ENCODE assay signal across 26 cellular contexts in the genomic region with DNA sequence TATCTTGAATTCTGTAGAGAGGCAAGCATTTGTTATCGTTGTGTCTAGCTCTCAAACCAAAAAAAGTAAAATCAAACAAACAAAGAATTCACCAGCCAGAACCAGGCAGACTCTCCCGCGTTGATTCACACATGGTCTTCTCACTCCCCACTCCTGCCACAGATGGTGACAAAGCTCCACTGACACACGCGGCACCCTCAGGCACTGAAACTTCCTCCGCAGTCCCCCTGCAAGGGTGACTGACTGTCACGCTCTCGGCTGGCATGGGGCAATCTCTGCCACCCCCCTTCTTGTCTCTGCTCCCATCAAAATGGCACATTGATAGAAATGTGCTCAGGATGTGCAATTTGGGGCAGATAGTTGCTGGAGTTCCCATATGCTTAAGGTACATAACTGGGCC.
DNase-seq lines count a peak whose midpoint lies in the region; ATAC-seq and TF ChIP-seq lines count a peak whose summit lies in the region.
"Had no signal": no experiment of that assay in that cellular context is flagged by ENCODE, and none has a peak within 500 bp of the region (broad histone marks: within the 10 kb centered on the region; RNA-seq: fewer than 3 reads in every experiment).

No MANE protein-coding gene starts in this region.

- 58% methylated on average over 8 of the region's 8 CpGs for WGBS in right cardiac atrium

- POLR2A ChIA-PET in T-cell (lab: Charles Lee), result no interaction called here

- intact Hi-C loops in Right ventricle myocardium inferior (cut with DNase I), result no loop called here
- intact Hi-C loops in cardiac septum (cut with DNase I), result no loop called here
- intact Hi-C loops in Right ventricle myocardium superior (cut with DNase I), result no loop called here
- intact Hi-C loops in right cardiac atrium (cut with DNase I), result no loop called here
- intact Hi-C loops in gastrocnemius medialis (cut with DNase I; ENCODE audit: low total_unique reads), result no loop called here

- H3K27ac Mint-ChIP-seq in T-cell, result no peak overlapping the region
- H3K27ac Mint-ChIP-seq: CD8-positive, alpha-beta memory T cell; HFFc6; IgD-negative memory B cell had no signal

- peaks cover 5 to 8% of the 10 kb centered on the region in 2 donors for H3K27me3 Mint-ChIP-seq in T-cell
- H3K27me3 Mint-ChIP-seq: IgD-negative memory B cell had no signal

- no peak overlapping the region for H3K4me3 ChIP-seq in right cardiac atrium (ENCODE audit: low read length)
- peak overlapping the region in 3 of 4 donors; percentile 21 to 29 (median 27) for H3K4me3 ChIP-seq in gastrocnemius medialis
- H3K4me3 ChIP-seq: HAP-1, SK-N-MC had no signal

- in situ Hi-C loops in gastrocnemius medialis (cut with MboI; ENCODE audit: low sequenced_read_pairs in 4 of 4), result no loop called here

- no peaks in the 10 kb centered on the region for H3K4me1 Mint-ChIP-seq in T-cell
- H3K4me1 Mint-ChIP-seq: CD14-positive monocyte; CD8-positive, alpha-beta memory T cell had no signal

- H3K27me3 ChIP-seq in right cardiac atrium (ENCODE audit: control insufficient read depth, insufficient read depth) (no peaks in the 10 kb centered on the region), gastrocnemius medialis (no peaks in the 10 kb centered on the region)
- H3K27me3 ChIP-seq: BE2C had no signal

- no peaks in the 10 kb centered on the region for H3K4me1 ChIP-seq in right cardiac atrium (ENCODE audit: control insufficient read depth, insufficient read depth, low read length)
- H3K4me1 ChIP-seq in gastrocnemius medialis, result peaks cover 4 to 11% of the 10 kb centered on the region in 2 donors
- H3K4me1 ChIP-seq: BE2C, HAP-1 had no signal

- ATAC-seq in Right ventricle myocardium inferior (peak; percentile 32), Right ventricle myocardium superior (ENCODE audit: poor library complexity) (peak; percentile 52), right cardiac atrium (peak; percentile 65 to 72), gastrocnemius medialis (peak in 1 of 2 donors; percentile 41), T-cell (replicated peaks in 1 of 4) (no peak)

- TF ChIP-seq CTCF in gastrocnemius medialis (IDR thresholded peaks at IDR 0.05 in 4 of 5, conservative IDR thresholded peaks at IDR 0.05 in 1 of 5), result no peak

- H3K36me3 ChIP-seq in gastrocnemius medialis, result no peaks in the 10 kb centered on the region
- H3K36me3 ChIP-seq: BE2C, HAP-1 had no signal

- no peak for DNase-seq in Right ventricle myocardium inferior (ENCODE audit: missing footprints)
- DNase-seq in cardiac septum (ENCODE audit: low spot score), result no peak
- no peak for DNase-seq in Right ventricle myocardium superior
- peak in 1 of 3 donors; percentile 50 for DNase-seq in right cardiac atrium
- DNase-seq in gastrocnemius medialis, result no peak
- no peak for DNase-seq in T-cell
- no peak for DNase-seq in GDM1 (lab: John Stamatoyannopoulos, UW)
- DNase-seq in EL, result no peak
- DNase-seq: BE2C; Calu3; CD8-positive, alpha-beta memory T cell; DMS79 treated with DMSO at 0.1 percent for 48 hours; GOT3; HFFc6; NCI-H1048; NCI-H1694; NCI-H2029 treated with DMSO at 0.1 percent for 48 hours; NCI-H2227 treated with DMSO at 0.1 percent for 48 hours; NCI-H526 treated with DMSO at 0.1 percent for 48 hours; SIG-M5 had no signal

- no peaks in the 10 kb centered on the region for H3K9me3 ChIP-seq in right cardiac atrium (ENCODE audit: control insufficient read depth, low read length)
- no peaks in the 10 kb centered on the region for H3K9me3 ChIP-seq in gastrocnemius medialis
- H3K9me3 ChIP-seq: BE2C, HAP-1 had no signal

- TF ChIP-seq POLR2A in gastrocnemius medialis (IDR thresholded peaks at IDR 0.05), result no peak

- peaks cover 0 to 10% (median 0%) of the 10 kb centered on the region in 3 donors for H3K9me3 Mint-ChIP-seq in T-cell

- H3K27ac ChIP-seq in right cardiac atrium (ENCODE audit: low read length), result peak overlapping the region; percentile 80
- H3K27ac ChIP-seq in gastrocnemius medialis, result peak overlapping the region in 2 of 4 donors; percentile 37 to 41
- H3K27ac ChIP-seq: 22Rv1, RWPE1, SK-N-MC had no signal

- H3K36me3 Mint-ChIP-seq in T-cell, result no peaks in the 10 kb centered on the region
- H3K36me3 Mint-ChIP-seq: CD14-positive monocyte; CD8-positive, alpha-beta memory T cell; IgD-negative memory B cell had no signal

- no peak overlapping the region for H3K4me3 Mint-ChIP-seq in T-cell
- H3K4me3 Mint-ChIP-seq: CD14-positive monocyte; CD8-positive, alpha-beta memory T cell; HFFc6 had no signal

- CTCF ChIA-PET in T-cell (lab: Charles Lee), result no interaction called here

Comparison
In these comparisons a context has a peak if more than half of its experiments do, and no peak if none do; other contexts are left out.
1. ATAC-seq: peak in Right ventricle myocardium inferior (single experiment), Right ventricle myocardium superior (single experiment) and right cardiac atrium (2 of 2); none in T-cell (0 of 4).